In the genomic region with DNA sequence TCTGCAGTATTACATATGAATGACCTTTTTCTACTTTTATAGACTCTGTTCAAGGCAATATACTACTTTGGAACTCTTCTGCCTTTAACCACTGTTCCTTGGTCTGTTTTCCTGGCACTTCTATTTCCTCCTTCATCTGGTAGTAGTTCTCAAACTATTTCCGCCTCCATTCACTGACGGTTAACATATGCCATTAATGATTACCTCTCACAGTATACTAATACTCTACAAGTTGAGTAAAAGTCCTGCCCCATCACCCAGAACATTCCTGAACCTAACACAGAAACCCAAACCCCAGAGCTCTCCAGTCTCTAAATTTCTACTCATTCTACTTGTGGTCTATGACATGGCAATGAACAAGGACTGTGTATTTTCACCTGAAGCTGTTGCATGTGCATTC, we compare ENCODE assay signal across 15 cellular contexts. TPM values are rescaled to one million over a fixed set of nuclear protein-coding genes. Genes with fewer than 3 reads are reported as not detected.
DNase-seq lines count a peak whose midpoint lies in the region; ATAC-seq, FAIRE-seq and TF ChIP-seq lines count a peak whose summit lies in the region.
"Had no signal": no experiment of that assay in that cellular context is flagged by ENCODE, and none has a peak within 500 bp of the region (broad histone marks: within the 10 kb centered on the region; RNA-seq: fewer than 3 reads in every experiment).

No MANE protein-coding gene starts in this region.

- TF ChIP-seq CTCF in K562 (IDR thresholded peaks at IDR 0.05 in 2 of 3, conservative IDR thresholded peaks at IDR 0.05 in 1 of 3; ENCODE audit: insufficient read depth in 2 of 3, low read depth in 1 of 3, low read length in 3 of 3) (no peak), neural crest cell (conservative IDR thresholded peaks at IDR 0.05) (no peak), upper lobe of left lung (IDR thresholded peaks at IDR 0.05) (no peak)

- peaks cover 99% of the 10 kb centered on the region for H3K79me2 ChIP-seq in K562 (ENCODE audit: control insufficient read depth, insufficient read depth, low read length)

- ATAC-seq in GM19463 (IDR thresholded peaks at IDR 0.05; ENCODE audit: unreplicated experiment) (peak; percentile 21), K562 (no peak), upper lobe of left lung (ENCODE audit: low FRiP score in 2 of 2) (no peak), HG03108 (IDR thresholded peaks at IDR 0.05; ENCODE audit: unreplicated experiment) (no peak)
- ATAC-seq: gastrocnemius medialis had no signal

- H3K9me3 ChIP-seq in BLaER1 treated with 17β-estradiol and CSF1 and Interleukin-3, amounts not matched to agents 10 nM and 100 nM (replicated peaks in 1 of 11) = peaks cover 0 to 16% (median 9%) of the 10 kb centered on the region in 11 experiments; a peak in 16 of 22 replicates
- no peaks in the 10 kb centered on the region for H3K9me3 ChIP-seq in K562 (replicated peaks; ENCODE audit: control insufficient read depth, insufficient read depth, low read depth, low read length)
- no peaks in the 10 kb centered on the region for H3K9me3 ChIP-seq in upper lobe of left lung
- H3K9me3 ChIP-seq: gastrocnemius medialis, MG63 had no signal

- H3K9ac ChIP-seq in BLaER1 treated with 17β-estradiol and CSF1 and Interleukin-3, amounts not matched to agents 10 nM and 100 nM = no peak overlapping the region
- 0 out of 4 replicates have a peak overlapping the region, but pooled peaks of 1 of the 2 experiments have one; percentile 0 for H3K9ac ChIP-seq in K562 (ENCODE audit: insufficient read depth in 1 of 2, low read depth in 2 of 2, low read length in 2 of 2)

- no peak for FAIRE-seq in K562 (lab: Jason Lieb, UNC)

- no peak for TF ChIP-seq RAD21 in K562 (CRISPR knock-in tag; conservative IDR thresholded peaks at IDR 0.05 in 1 of 2, IDR thresholded peaks at IDR 0.05 in 1 of 2)

- H3K9me3 Mint-ChIP-seq in neural crest cell = no peaks in the 10 kb centered on the region
- H3K9me3 Mint-ChIP-seq: endodermal cell had no signal

- H3K4me1 Mint-ChIP-seq in neural crest cell = peaks cover 21% of the 10 kb centered on the region

- in situ Hi-C loops in K562 (cut with MboI) = no loop called here

- peak overlapping the region in 5 of 11 experiments; percentile 62 to 82 (median 78); a peak in 8 of 22 replicates for H3K27ac ChIP-seq in BLaER1 treated with 17β-estradiol and CSF1 and Interleukin-3, amounts not matched to agents 10 nM and 100 nM
- H3K27ac ChIP-seq in K562 (ENCODE audit: extremely low read depth, low read depth, low read length) (peak overlapping the region; percentile 10; the same call in 1 of the 3 replicates), upper lobe of left lung (no peak overlapping the region)

- H3K36me3 Mint-ChIP-seq in neural crest cell (ENCODE audit: low read depth) = peaks cover 5% of the 10 kb centered on the region

- peak overlapping the region; percentile 59 to 94 (median 70); a peak in 21 of 22 replicates for H3K4me2 ChIP-seq in BLaER1 treated with 17β-estradiol and CSF1 and Interleukin-3, amounts not matched to agents 10 nM and 100 nM
- H3K4me2 ChIP-seq in K562 (ENCODE audit: insufficient read depth, low read length) = peak overlapping the region; percentile 30; the same call in 1 of the 2 replicates

- H3K4me1 ChIP-seq in BLaER1 treated with 17β-estradiol and CSF1 and Interleukin-3, amounts not matched to agents 10 nM and 100 nM = peaks cover 45 to 61% (median 58%) of the 10 kb centered on the region in 10 experiments
- H3K4me1 ChIP-seq in K562 (replicated peaks in 1 of 2; ENCODE audit: control insufficient read depth in 2 of 2, insufficient read depth in 2 of 2, low read length in 2 of 2) (peaks cover 19 to 26% of the 10 kb centered on the region in 2 experiments; a peak in 4 of 5 replicates), upper lobe of left lung (peaks cover 20 to 68% (median 33%) of the 10 kb centered on the region in 4 donors)

- H3K27me3 Mint-ChIP-seq in neural crest cell (ENCODE audit: low read depth) = no peaks in the 10 kb centered on the region

- TF ChIP-seq POLR2A in K562 (conservative IDR thresholded peaks at IDR 0.05) = no peak
- TF ChIP-seq POLR2A in upper lobe of left lung (IDR thresholded peaks at IDR 0.05) = no peak

- peaks cover 0 to 81% (median 16%) of the 10 kb centered on the region in 11 experiments; a peak in 13 of 22 replicates for H4K20me1 ChIP-seq in BLaER1 treated with 17β-estradiol and CSF1 and Interleukin-3, amounts not matched to agents 10 nM and 100 nM
- H4K20me1 ChIP-seq in K562 (replicated peaks; ENCODE audit: control insufficient read depth, insufficient read depth, low read length) = peaks cover 9% of the 10 kb centered on the region; the same call in 1 of the 2 replicates

- no peak for TF ChIP-seq EP300 in K562 (IDR thresholded peaks at IDR 0.05; ENCODE audit: low read length)
- TF ChIP-seq EP300 in upper lobe of left lung (IDR thresholded peaks at IDR 0.05) = no peak

- H2AFZ ChIP-seq in K562 (ENCODE audit: low read depth, low read length) = no peak overlapping the region

- BruUV-seq in K562 (replicated peaks; lab: Mats Ljungman, UMichigan) = TSS peak; percentile 3

- 69% methylated on average over 2 of the region's 2 CpGs for WGBS in K562 (ENCODE audit: insufficient coverage, low coverage, missing lambda C conversion rate)
- WGBS in upper lobe of left lung, 2 donors = 81 to 84% methylated on average over 2 of the region's 2 CpGs

- no peak overlapping the region for H3K4me3 ChIP-seq in BLaER1 treated with 17β-estradiol and CSF1 and Interleukin-3, amounts not matched to agents 10 nM and 100 nM
- H3K4me3 ChIP-seq in K562 (no peak overlapping the region), upper lobe of left lung (no peak overlapping the region)
- H3K4me3 ChIP-seq: gastrocnemius medialis, MG63 had no signal

- intact Hi-C loops in K562 (cut with micrococcal nuclease) = no loop called here

- H3K9me1 ChIP-seq in K562 (ENCODE audit: control insufficient read depth, insufficient read depth, low read length) = no peaks in the 10 kb centered on the region

- DNase-seq in K562 (ENCODE audit: extremely low read depth in 1 of 4, low spot score in 3 of 4) (peak in 1 of 4 experiments; percentile 2), neural crest cell (ENCODE audit: low read depth, low spot score) (no peak), upper lobe of left lung (no peak), NCI-H2029 treated with DMSO at 0.1 percent for 48 hours (lab: John Stamatoyannopoulos, UW) (no peak), NCI-H2081 (lab: John Stamatoyannopoulos, UW) (no peak)
- DNase-seq: activated CD4-positive, alpha-beta T cell treated with anti-CD3 and anti-CD28 coated beads, Interleukin-2, amount 50 U/mL, for 4 hours; activated gamma-delta T cell; endodermal cell; gastrocnemius medialis; MG63; SIG-M5; stimulated activated CD4-positive, alpha-beta T cell treated with anti-CD3 and anti-CD28 coated beads, Interleukin-15, amount 100 ng/mL, for 24 hours had no signal

- CTCF ChIA-PET in K562 (lab: Yijun Ruan, JAX; ENCODE audit: low intra/inter-chr PET ratio) = no interaction called here

- H3K27me3 ChIP-seq in BLaER1 treated with 17β-estradiol and CSF1 and Interleukin-3, amounts not matched to agents 10 nM and 100 nM = no peaks in the 10 kb centered on the region
- no peaks in the 10 kb centered on the region for H3K27me3 ChIP-seq in K562 (ENCODE audit: control insufficient read depth in 2 of 2, insufficient read depth in 2 of 2, low read length in 2 of 2)
- H3K27me3 ChIP-seq in upper lobe of left lung = no peaks in the 10 kb centered on the region
- H3K27me3 ChIP-seq: gastrocnemius medialis, MG63 had no signal

- peaks cover 15 to 41% (median 27%) of the 10 kb centered on the region in 11 experiments; a peak in 21 of 22 replicates for H3K36me3 ChIP-seq in BLaER1 treated with 17β-estradiol and CSF1 and Interleukin-3, amounts not matched to agents 10 nM and 100 nM
- H3K36me3 ChIP-seq in K562 (ENCODE audit: control insufficient read depth, insufficient read depth, low read length) (peaks cover 7% of the 10 kb centered on the region; the same call in 2 of the 3 replicates), upper lobe of left lung (no peaks in the 10 kb centered on the region)
- H3K36me3 ChIP-seq: gastrocnemius medialis had no signal

- POLR2A ChIA-PET in K562 (lab: Yijun Ruan, JAX) = interaction anchor here (0.6 to 1.4 kb wide), 4 partner anchors 48 to 446 kb away, joined by 3 to 5 read pairs (median 4); no protein-coding TSS in a partner anchor

- no peak overlapping the region for H3K27ac Mint-ChIP-seq in neural crest cell (ENCODE audit: unreplicated experiment)
- H3K27ac Mint-ChIP-seq: endodermal cell had no signal

- H3K4me3 Mint-ChIP-seq in neural crest cell = peak overlapping the region; percentile 5
- H3K4me3 Mint-ChIP-seq: endodermal cell had no signal

RNA-seq across cellular contexts. Expression of gene GFPT1, which starts 4.5 kb away (rescaled TPM):
- 15.3 and 44.2 TPM in 2 replicates for total RNA-seq in K562 (2011; cell fraction: chromatin; rRNA removed; ENCODE audit: low replicate concordance)
- total RNA-seq in K562 (2011; cell fraction: nucleolus; rRNA removed) = 13.7 and 17.2 TPM in 2 replicates
- total RNA-seq in K562 (2011; cell fraction: nucleoplasm; rRNA removed) = 22.6 and 36.8 TPM in 2 replicates
- total RNA-seq in K562 (2014; rRNA removed) (13.1 and 15.7 TPM in 2 replicates), K562 (2014; rRNA removed; fragmentation: Illumina TruSeq; extraction: Trizol) (26.0 and 29.3 TPM in 2 replicates), K562 (2015; rRNA removed; fragmentation: Illumina TruSeq; extraction: Trizol) (14.5 and 15.9 TPM in 2 replicates), K562 (2021) (38.3 and 39.2 TPM in 2 replicates), neural crest cell (30.0 and 35.2 TPM in 2 replicates), upper lobe of left lung (10 to 100 TPM; 16.1 to 99.0 (median 38.5) TPM)
- polyA plus RNA-seq in K562 (2011; rRNA removed) (13.0 and 18.6 TPM in 2 replicates), K562 (2014; fragmentation: Illumina TruSeq; extraction: Trizol) (19.0 and 19.7 TPM in 2 replicates), K562 (2014; fragmentation: Nextera tagmentation; extraction: Ambion mirVana) (1 to 10 TPM; 6.6 to 8.6 TPM), K562 (2014; rRNA removed) (11.2 and 11.9 TPM in 2 replicates)
- polyA plus RNA-seq in K562 (2011; cell fraction: cytosol; rRNA removed) = 4.1 and 9.6 TPM in 2 replicates
- 5.4 and 6.7 TPM in 2 replicates for polyA plus RNA-seq in K562 (2011; cell fraction: nucleus; rRNA removed)
- polyA plus RNA-seq in K562 (2012) = 14.2 and 40.6 TPM in 2 replicates
- 39.6 and 40.2 TPM in 2 replicates for polyA minus RNA-seq in K562 (2011; rRNA and poly(A)+ RNA removed)
- polyA minus RNA-seq in K562 (2011; cell fraction: cytosol; rRNA and poly(A)+ RNA removed) = 20.3 and 32.8 TPM in 2 replicates
- 8.5 and 9.8 TPM in 2 replicates for polyA minus RNA-seq in K562 (2011; cell fraction: nucleus; rRNA and poly(A)+ RNA removed)

RNA-seq across cellular contexts. Expression of gene NFU1, which starts 54.7 kb away (rescaled TPM):
- total RNA-seq in K562 (2011; cell fraction: chromatin; rRNA removed; ENCODE audit: low replicate concordance) = 4.6 and 7.7 TPM in 2 replicates
- total RNA-seq in K562 (2011; cell fraction: nucleolus; rRNA removed) = 3.4 and 4.5 TPM in 2 replicates
- 6.7 and 8.2 TPM in 2 replicates for total RNA-seq in K562 (2011; cell fraction: nucleoplasm; rRNA removed)
- 31.8 and 47.0 TPM in 2 replicates for total RNA-seq in K562 (2014; rRNA removed)
- 54.7 and 62.0 TPM in 2 replicates for total RNA-seq in K562 (2014; rRNA removed; fragmentation: Illumina TruSeq; extraction: Trizol)
- 52.7 and 53.7 TPM in 2 replicates for total RNA-seq in K562 (2015; rRNA removed; fragmentation: Illumina TruSeq; extraction: Trizol)
- total RNA-seq in K562 (2021) = 41.2 and 46.1 TPM in 2 replicates
- polyA plus RNA-seq in K562 (2011; rRNA removed) = 24.8 and 60.3 TPM in 2 replicates
- polyA plus RNA-seq in K562 (2011; cell fraction: cytosol; rRNA removed) = 14.8 and 21.4 TPM in 2 replicates
- polyA plus RNA-seq in K562 (2011; cell fraction: nucleus; rRNA removed) = 7.1 and 8.8 TPM in 2 replicates
- 55.7 and 58.1 TPM in 2 replicates for polyA plus RNA-seq in K562 (2012)
- 32.5 and 33.3 TPM in 2 replicates for polyA plus RNA-seq in K562 (2014; fragmentation: Illumina TruSeq; extraction: Trizol)
- polyA plus RNA-seq in K562 (2014; fragmentation: Nextera tagmentation; extraction: Ambion mirVana) = 10 to 100 TPM; 33.9 to 59.4 TPM
- 60.4 and 61.8 TPM in 2 replicates for polyA plus RNA-seq in K562 (2014; rRNA removed)
- 22.7 and 35.6 TPM in 2 replicates for polyA minus RNA-seq in K562 (2011; rRNA and poly(A)+ RNA removed)
- 5.7 and 10.4 TPM in 2 replicates for polyA minus RNA-seq in K562 (2011; cell fraction: cytosol; rRNA and poly(A)+ RNA removed)
- 3.4 and 4.4 TPM in 2 replicates for polyA minus RNA-seq in K562 (2011; cell fraction: nucleus; rRNA and poly(A)+ RNA removed)
- 41.8 and 42.7 TPM in 2 replicates for total RNA-seq in neural crest cell
- total RNA-seq in upper lobe of left lung = 10 to 100 TPM; 23.0 to 49.8 (median 38.6) TPM
